Comparison of ENCODE assay signal across 8 cellular contexts in the genomic region with DNA sequence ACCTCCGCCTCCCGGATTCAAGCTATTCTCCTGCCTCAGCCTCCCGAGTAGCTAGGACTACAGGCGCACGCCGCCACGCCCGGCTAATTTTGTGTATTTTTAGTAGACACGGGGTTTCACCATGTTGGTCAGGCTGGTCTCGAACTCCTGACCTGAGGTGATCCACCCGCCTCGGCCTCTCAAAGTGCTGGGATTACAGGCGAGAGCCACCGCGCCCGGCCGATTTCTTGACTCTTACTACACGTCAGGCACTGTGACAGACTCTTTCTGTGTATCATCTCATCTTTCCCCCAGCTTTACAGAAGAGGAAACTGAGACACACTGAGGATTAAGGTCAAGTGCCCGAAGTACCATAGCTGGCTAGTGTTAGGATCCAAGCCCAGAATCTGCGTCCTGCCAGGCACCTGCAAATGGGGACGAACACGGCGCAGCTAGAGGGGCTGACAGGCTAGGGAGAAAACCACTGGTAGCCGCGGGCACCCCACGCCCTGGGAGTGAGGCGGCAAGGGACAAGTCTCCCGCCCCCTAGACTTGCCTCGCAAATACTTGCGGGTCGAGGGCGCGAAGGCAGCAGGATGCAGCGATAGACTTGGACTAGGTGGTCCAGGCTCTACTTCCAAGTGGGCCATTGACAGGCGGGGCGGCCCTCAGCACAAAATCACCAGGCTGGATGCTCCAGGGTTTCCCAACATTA. TPM values are rescaled to one million over a fixed set of nuclear protein-coding genes. Genes with fewer than 3 reads are reported as not detected.
DNase-seq lines count a peak whose midpoint lies in the region; ATAC-seq and TF ChIP-seq lines count a peak whose summit lies in the region.

No MANE protein-coding gene starts in this region.

- no peak for TF ChIP-seq CTCF in kidney epithelial cell (IDR thresholded peaks at IDR 0.05; ENCODE audit: insufficient read depth, low read length, poor library complexity, severe bottlenecking)

- H3K9me3 Mint-ChIP-seq in activated naive CD8-positive, alpha-beta T cell treated with anti-CD3 and anti-CD28 coated beads, Interleukin-2, amount 10 ng/mL, durations not matched to agents 7 days and 5 days, result no peaks in the 10 kb centered on the region

- peaks cover 22% of the 10 kb centered on the region for H3K36me3 Mint-ChIP-seq in activated naive CD8-positive, alpha-beta T cell treated with anti-CD3 and anti-CD28 coated beads, Interleukin-2, amount 10 ng/mL, durations not matched to agents 7 days and 5 days

- POLR2A ChIA-PET in activated naive CD8-positive, alpha-beta T cell treated with anti-CD3 and anti-CD28 coated beads, Interleukin-2, amount 10 ng/mL, durations not matched to agents 7 days and 5 days (lab: Charles Lee), result interaction anchor here (0.5 to 23.6 kb wide), 17 partner anchors 9 to 556 kb away, joined by 3 to 556 read pairs (median 4); a partner anchor contains a TSS

- H3K27me3 Mint-ChIP-seq in activated naive CD8-positive, alpha-beta T cell treated with anti-CD3 and anti-CD28 coated beads, Interleukin-2, amount 10 ng/mL, durations not matched to agents 7 days and 5 days, result no peaks in the 10 kb centered on the region

- no peak for ATAC-seq in activated naive CD8-positive, alpha-beta T cell treated with anti-CD3 and anti-CD28 coated beads, Interleukin-2, amount 10 ng/mL, durations not matched to agents 7 days and 5 days (ENCODE audit: low read depth)
- no peak for ATAC-seq in GM21529 (IDR thresholded peaks at IDR 0.05; ENCODE audit: unreplicated experiment)

- H3K4me3 Mint-ChIP-seq in activated naive CD8-positive, alpha-beta T cell treated with anti-CD3 and anti-CD28 coated beads, Interleukin-2, amount 10 ng/mL, durations not matched to agents 7 days and 5 days, result peak overlapping the region; percentile 97

- peaks cover 62% of the 10 kb centered on the region for H3K4me1 Mint-ChIP-seq in activated naive CD8-positive, alpha-beta T cell treated with anti-CD3 and anti-CD28 coated beads, Interleukin-2, amount 10 ng/mL, durations not matched to agents 7 days and 5 days

- DNase-seq in activated CD8-positive, alpha-beta memory T cell treated with anti-CD3 and anti-CD28 coated beads for 24 hours, result peak; percentile 73
- no peak for DNase-seq in activated CD8-positive, alpha-beta memory T cell treated with anti-CD3 and anti-CD28 coated beads, Interleukin-2, amount 50 U/mL, for 48 hours
- peak; percentile 50 for DNase-seq in activated naive CD8-positive, alpha-beta T cell treated with anti-CD3 and anti-CD28 coated beads, Interleukin-2, amount 10 ng/mL, durations not matched to agents 7 days and 5 days
- DNase-seq in kidney epithelial cell (ENCODE audit: low read depth), result no peak
- no peak for DNase-seq in NCI-H1417 (lab: John Stamatoyannopoulos, UW)
- no peak for DNase-seq in NCI-H1694 (lab: John Stamatoyannopoulos, UW)

- peak overlapping the region; percentile 78 for H3K27ac ChIP-seq in temporal lobe (ENCODE audit: low read depth, low read length)

- no peaks in the 10 kb centered on the region for H3K36me3 ChIP-seq in kidney epithelial cell (ENCODE audit: control insufficient read depth, insufficient read depth, low read length)

- H3K4me3 ChIP-seq in kidney epithelial cell (ENCODE audit: low read depth, low read length), result peak overlapping the region; percentile 46

- peak overlapping the region; percentile 99 for H3K27ac Mint-ChIP-seq in activated naive CD8-positive, alpha-beta T cell treated with anti-CD3 and anti-CD28 coated beads, Interleukin-2, amount 10 ng/mL, durations not matched to agents 7 days and 5 days

- H3K27me3 ChIP-seq in kidney epithelial cell (ENCODE audit: control insufficient read depth, insufficient read depth, low read length), result no peaks in the 10 kb centered on the region

RNA-seq across cellular contexts. Expression of a gene that starts 1.1 kb away (rescaled TPM):
- total RNA-seq in activated naive CD8-positive, alpha-beta T cell treated with anti-CD3 and anti-CD28 coated beads, Interleukin-2, amount 10 ng/mL, durations not matched to agents 7 days and 5 days, result 10 to 100 TPM; 46.2 to 50.4 TPM
- total RNA-seq in kidney epithelial cell (12.6 and 13.5 TPM in 2 replicates), temporal lobe (5.4 TPM)

Comparison
In these comparisons a context has a peak if more than half of its experiments do, and no peak if none do; other contexts are left out.
1. DNase-seq: peak in activated CD8-positive, alpha-beta memory T cell treated with anti-CD3 and anti-CD28 coated beads for 24 hours (single experiment) and activated naive CD8-positive, alpha-beta T cell treated with anti-CD3 and anti-CD28 coated beads, Interleukin-2, amount 10 ng/mL, durations not matched to agents 7 days and 5 days (single experiment); none in activated CD8-positive, alpha-beta memory T cell treated with anti-CD3 and anti-CD28 coated beads, Interleukin-2, amount 50 U/mL, for 48 hours (single experiment), kidney epithelial cell (single experiment), NCI-H1417 (0 of 3) and NCI-H1694 (single experiment).